2 cellular contexts compared by ENCODE assay signal in genomic region chr5:43075319-43076293, GRCh38.
TF ChIP-seq lines count a peak whose summit lies in the region.

No MANE protein-coding gene starts in this region.

TF ChIP-seq in GM12878, 131 proteins besides CTCF, POLR2A, EP300 and RAD21:
- TF ChIP-seq, protein P1, sequence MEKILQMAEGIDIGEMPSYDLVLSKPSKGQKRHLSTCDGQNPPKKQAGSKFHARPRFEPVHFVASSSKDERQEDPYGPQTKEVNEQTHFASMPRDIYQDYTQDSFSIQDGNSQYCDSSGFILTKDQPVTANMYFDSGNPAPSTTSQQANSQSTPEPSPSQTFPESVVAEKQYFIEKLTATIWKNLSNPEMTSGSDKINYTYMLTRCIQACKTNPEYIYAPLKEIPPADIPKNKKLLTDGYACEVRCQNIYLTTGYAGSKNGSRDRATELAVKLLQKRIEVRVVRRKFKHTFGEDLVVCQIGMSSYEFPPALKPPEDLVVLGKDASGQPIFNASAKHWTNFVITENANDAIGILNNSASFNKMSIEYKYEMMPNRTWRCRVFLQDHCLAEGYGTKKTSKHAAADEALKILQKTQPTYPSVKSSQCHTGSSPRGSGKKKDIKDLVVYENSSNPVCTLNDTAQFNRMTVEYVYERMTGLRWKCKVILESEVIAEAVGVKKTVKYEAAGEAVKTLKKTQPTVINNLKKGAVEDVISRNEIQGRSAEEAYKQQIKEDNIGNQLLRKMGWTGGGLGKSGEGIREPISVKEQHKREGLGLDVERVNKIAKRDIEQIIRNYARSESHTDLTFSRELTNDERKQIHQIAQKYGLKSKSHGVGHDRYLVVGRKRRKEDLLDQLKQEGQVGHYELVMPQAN (conservative IDR thresholded peaks at IDR 0.05): no peak
- TF ChIP-seq MLLT1 (IDR thresholded peaks at IDR 0.05): peak; percentile 46; the same call in 1 of the 2 replicates
- TF ChIP-seq ELK1 (IDR thresholded peaks at IDR 0.05; ENCODE audit: low read depth, low read length): no peak
- TF ChIP-seq CBFB (IDR thresholded peaks at IDR 0.05; ENCODE audit: low read depth): no peak

TF ChIP-seq in liver, 16 proteins besides CTCF, POLR2A, EP300 and RAD21:
- TF ChIP-seq YY1 (IDR thresholded peaks at IDR 0.05): no peak
- TF ChIP-seq, protein P2, sequence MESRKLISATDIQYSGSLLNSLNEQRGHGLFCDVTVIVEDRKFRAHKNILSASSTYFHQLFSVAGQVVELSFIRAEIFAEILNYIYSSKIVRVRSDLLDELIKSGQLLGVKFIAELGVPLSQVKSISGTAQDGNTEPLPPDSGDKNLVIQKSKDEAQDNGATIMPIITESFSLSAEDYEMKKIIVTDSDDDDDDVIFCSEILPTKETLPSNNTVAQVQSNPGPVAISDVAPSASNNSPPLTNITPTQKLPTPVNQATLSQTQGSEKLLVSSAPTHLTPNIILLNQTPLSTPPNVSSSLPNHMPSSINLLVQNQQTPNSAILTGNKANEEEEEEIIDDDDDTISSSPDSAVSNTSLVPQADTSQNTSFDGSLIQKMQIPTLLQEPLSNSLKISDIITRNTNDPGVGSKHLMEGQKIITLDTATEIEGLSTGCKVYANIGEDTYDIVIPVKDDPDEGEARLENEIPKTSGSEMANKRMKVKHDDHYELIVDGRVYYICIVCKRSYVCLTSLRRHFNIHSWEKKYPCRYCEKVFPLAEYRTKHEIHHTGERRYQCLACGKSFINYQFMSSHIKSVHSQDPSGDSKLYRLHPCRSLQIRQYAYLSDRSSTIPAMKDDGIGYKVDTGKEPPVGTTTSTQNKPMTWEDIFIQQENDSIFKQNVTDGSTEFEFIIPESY (IDR thresholded peaks at IDR 0.05): no peak
- TF ChIP-seq REST (IDR thresholded peaks at IDR 0.05): no peak
- no peak for TF ChIP-seq GABPA (IDR thresholded peaks at IDR 0.05 in 1 of 2, conservative IDR thresholded peaks at IDR 0.05 in 1 of 2)
- TF ChIP-seq MAX (IDR thresholded peaks at IDR 0.05): no peak
- TF ChIP-seq SP1 (IDR thresholded peaks at IDR 0.05): no peak
- TF ChIP-seq FOXA2 (IDR thresholded peaks at IDR 0.05): no peak
- no peak for TF ChIP-seq TAF1 (conservative IDR thresholded peaks at IDR 0.05)
- no peak for TF ChIP-seq FOXA1 (IDR thresholded peaks at IDR 0.05)
- no peak for TF ChIP-seq HNF4G (IDR thresholded peaks at IDR 0.05)
- TF ChIP-seq, protein P3, sequence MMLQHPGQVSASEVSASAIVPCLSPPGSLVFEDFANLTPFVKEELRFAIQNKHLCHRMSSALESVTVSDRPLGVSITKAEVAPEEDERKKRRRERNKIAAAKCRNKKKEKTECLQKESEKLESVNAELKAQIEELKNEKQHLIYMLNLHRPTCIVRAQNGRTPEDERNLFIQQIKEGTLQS (IDR thresholded peaks at IDR 0.05): no peak
- no peak for TF ChIP-seq EGR1 (IDR thresholded peaks at IDR 0.05; ENCODE audit: low read depth in 2 of 2)
- no peak for TF ChIP-seq HNF4A (conservative IDR thresholded peaks at IDR 0.05)
- no peak for TF ChIP-seq RXRA (IDR thresholded peaks at IDR 0.05)
- no peak for TF ChIP-seq NR2F2 (IDR thresholded peaks at IDR 0.05)
- no peak for TF ChIP-seq JUND (IDR thresholded peaks at IDR 0.05)
